ENCODE assay signal across 8 cellular contexts in the genomic region with DNA sequence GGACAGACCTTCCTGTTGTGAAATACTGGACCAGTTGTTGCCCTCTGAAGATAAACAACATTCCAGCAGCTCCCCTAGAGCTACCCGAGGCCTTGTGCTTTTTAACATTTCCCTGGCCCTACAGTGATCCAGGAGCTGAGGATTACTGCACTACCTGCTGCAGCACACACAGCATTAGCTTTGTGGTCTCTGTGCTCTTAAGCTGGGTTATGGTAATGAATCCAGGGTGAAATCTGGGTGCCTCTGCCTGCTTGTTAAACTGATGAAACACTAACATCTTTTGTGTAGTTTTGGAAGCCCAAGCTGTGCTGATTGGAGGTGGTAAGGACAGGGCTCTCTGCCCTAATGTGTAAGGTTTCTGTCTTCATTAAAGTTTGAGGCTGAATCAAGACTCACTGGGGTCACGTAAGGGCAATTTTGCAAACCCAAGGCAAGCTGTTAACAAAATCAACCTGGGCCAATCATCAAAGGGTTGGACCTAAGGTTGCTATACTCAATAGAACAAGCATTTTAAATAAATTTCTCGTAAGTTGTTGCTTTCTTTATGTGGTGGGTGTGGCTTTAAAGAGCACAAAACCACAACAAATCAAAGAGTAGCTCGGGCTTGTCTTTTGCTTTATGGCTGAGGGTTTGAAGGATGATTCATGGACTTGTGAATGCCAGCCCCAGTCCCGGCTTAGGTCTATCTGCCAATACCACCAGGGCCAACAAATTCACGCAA.
A peak's percentile ranks its signal among the peaks of the same experiment; 100 is the strongest.
DNase-seq lines count a peak whose midpoint lies in the region; ATAC-seq lines count a peak whose summit lies in the region.

No MANE protein-coding gene starts in this region.

- H3K9me3 Mint-ChIP-seq in activated T-cell treated with anti-CD3 and anti-CD28 coated beads, Interleukin-2, amount 50 U/mL, for 24 hours: no peaks in the 10 kb centered on the region

- H3K4me1 Mint-ChIP-seq in activated T-cell treated with anti-CD3 and anti-CD28 coated beads, Interleukin-2, amount 50 U/mL, for 24 hours (ENCODE audit: low read depth): peaks cover 27% of the 10 kb centered on the region

- H3K36me3 Mint-ChIP-seq in activated T-cell treated with anti-CD3 and anti-CD28 coated beads, Interleukin-2, amount 50 U/mL, for 24 hours (ENCODE audit: low read depth): no peaks in the 10 kb centered on the region

- DNase-seq in activated CD8-positive, alpha-beta memory T cell treated with anti-CD3 and anti-CD28 coated beads for 1 hour (ENCODE audit: extremely low read depth in 1 of 2, low read depth in 1 of 2): peak; percentile 3 to 5
- DNase-seq in activated CD8-positive, alpha-beta memory T cell treated with anti-CD3 and anti-CD28 coated beads, Interleukin-2, amount 50 U/mL, for 48 hours: no peak
- DNase-seq in activated T-cell treated with anti-CD3 and anti-CD28 coated beads, Interleukin-2, amount 50 U/mL, for 24 hours: no peak
- DNase-seq in iPS-NIHi11 (ENCODE audit: low spot score): peak; percentile 46
- peak; percentile 12 to 21 for DNase-seq in stimulated activated CD8-positive, alpha-beta memory T cell treated with anti-CD3 and anti-CD28 coated beads, Interleukin-15, amount 100 ng/mL, for 48 hours (ENCODE audit: low read depth in 2 of 2)

- H3K27me3 Mint-ChIP-seq in activated T-cell treated with anti-CD3 and anti-CD28 coated beads, Interleukin-2, amount 50 U/mL, for 24 hours: no peaks in the 10 kb centered on the region

- H3K4me3 Mint-ChIP-seq in activated T-cell treated with anti-CD3 and anti-CD28 coated beads, Interleukin-2, amount 50 U/mL, for 24 hours: peak overlapping the region; percentile 34

- peak overlapping the region; percentile 79 for H3K27ac Mint-ChIP-seq in activated T-cell treated with anti-CD3 and anti-CD28 coated beads, Interleukin-2, amount 50 U/mL, for 24 hours

- ATAC-seq in HG02763 (IDR thresholded peaks at IDR 0.05; ENCODE audit: unreplicated experiment) (no peak), HG03378 (IDR thresholded peaks at IDR 0.05; ENCODE audit: unreplicated experiment) (no peak), HG02870 (IDR thresholded peaks at IDR 0.05; ENCODE audit: unreplicated experiment) (no peak)

Comparison
In these comparisons a context has a peak if more than half of its experiments do, and no peak if none do; other contexts are left out.
1. DNase-seq: peak in activated CD8-positive, alpha-beta memory T cell treated with anti-CD3 and anti-CD28 coated beads for 1 hour (2 of 2), iPS-NIHi11 (single experiment) and stimulated activated CD8-positive, alpha-beta memory T cell treated with anti-CD3 and anti-CD28 coated beads, Interleukin-15, amount 100 ng/mL, for 48 hours (2 of 2); none in activated CD8-positive, alpha-beta memory T cell treated with anti-CD3 and anti-CD28 coated beads, Interleukin-2, amount 50 U/mL, for 48 hours (single experiment) and activated T-cell treated with anti-CD3 and anti-CD28 coated beads, Interleukin-2, amount 50 U/mL, for 24 hours (single experiment).